1 cellular context compared by ENCODE assay signal in the genomic region with DNA sequence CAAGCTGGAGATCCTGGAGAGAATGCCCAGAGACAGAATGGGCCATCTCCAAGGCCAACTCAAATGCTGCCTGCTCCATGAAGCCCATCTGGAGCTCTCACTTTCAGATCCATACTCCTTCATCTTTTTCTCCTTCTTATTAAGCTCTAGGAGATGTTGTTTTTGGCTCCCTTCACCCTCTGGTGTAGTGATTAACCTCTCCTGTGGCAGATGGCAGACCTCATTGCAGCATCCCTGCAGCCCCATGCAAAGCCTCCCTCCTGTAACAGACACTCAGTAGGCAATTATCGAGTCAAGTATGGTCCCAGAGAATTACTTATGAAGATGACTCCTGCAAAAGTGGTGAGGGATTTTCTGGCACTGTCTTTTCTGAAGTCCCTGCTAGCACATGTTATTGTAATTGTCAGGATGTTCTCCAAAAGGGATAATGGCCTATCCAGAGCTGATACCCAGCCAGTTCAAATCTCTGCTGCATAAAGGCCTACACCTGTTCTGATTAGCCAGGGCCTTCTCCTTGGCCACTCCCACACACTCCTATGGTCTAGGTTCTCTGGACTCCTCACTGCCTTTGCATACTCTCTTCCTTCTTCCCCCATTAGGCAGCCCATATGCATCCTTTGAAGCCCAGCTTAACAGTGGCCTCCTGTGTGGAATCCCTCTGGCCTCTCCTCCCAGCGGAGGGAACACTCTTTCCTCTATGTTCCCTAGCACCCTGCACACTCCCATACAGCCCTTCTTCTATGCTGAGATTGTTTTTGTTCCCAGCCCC.
TF ChIP-seq lines count a peak whose summit lies in the region.

No MANE protein-coding gene starts in this region.

TF ChIP-seq in GM23338, 12 proteins besides CTCF, POLR2A, EP300 and RAD21 (continued from another document):
- TF ChIP-seq, protein P1, sequence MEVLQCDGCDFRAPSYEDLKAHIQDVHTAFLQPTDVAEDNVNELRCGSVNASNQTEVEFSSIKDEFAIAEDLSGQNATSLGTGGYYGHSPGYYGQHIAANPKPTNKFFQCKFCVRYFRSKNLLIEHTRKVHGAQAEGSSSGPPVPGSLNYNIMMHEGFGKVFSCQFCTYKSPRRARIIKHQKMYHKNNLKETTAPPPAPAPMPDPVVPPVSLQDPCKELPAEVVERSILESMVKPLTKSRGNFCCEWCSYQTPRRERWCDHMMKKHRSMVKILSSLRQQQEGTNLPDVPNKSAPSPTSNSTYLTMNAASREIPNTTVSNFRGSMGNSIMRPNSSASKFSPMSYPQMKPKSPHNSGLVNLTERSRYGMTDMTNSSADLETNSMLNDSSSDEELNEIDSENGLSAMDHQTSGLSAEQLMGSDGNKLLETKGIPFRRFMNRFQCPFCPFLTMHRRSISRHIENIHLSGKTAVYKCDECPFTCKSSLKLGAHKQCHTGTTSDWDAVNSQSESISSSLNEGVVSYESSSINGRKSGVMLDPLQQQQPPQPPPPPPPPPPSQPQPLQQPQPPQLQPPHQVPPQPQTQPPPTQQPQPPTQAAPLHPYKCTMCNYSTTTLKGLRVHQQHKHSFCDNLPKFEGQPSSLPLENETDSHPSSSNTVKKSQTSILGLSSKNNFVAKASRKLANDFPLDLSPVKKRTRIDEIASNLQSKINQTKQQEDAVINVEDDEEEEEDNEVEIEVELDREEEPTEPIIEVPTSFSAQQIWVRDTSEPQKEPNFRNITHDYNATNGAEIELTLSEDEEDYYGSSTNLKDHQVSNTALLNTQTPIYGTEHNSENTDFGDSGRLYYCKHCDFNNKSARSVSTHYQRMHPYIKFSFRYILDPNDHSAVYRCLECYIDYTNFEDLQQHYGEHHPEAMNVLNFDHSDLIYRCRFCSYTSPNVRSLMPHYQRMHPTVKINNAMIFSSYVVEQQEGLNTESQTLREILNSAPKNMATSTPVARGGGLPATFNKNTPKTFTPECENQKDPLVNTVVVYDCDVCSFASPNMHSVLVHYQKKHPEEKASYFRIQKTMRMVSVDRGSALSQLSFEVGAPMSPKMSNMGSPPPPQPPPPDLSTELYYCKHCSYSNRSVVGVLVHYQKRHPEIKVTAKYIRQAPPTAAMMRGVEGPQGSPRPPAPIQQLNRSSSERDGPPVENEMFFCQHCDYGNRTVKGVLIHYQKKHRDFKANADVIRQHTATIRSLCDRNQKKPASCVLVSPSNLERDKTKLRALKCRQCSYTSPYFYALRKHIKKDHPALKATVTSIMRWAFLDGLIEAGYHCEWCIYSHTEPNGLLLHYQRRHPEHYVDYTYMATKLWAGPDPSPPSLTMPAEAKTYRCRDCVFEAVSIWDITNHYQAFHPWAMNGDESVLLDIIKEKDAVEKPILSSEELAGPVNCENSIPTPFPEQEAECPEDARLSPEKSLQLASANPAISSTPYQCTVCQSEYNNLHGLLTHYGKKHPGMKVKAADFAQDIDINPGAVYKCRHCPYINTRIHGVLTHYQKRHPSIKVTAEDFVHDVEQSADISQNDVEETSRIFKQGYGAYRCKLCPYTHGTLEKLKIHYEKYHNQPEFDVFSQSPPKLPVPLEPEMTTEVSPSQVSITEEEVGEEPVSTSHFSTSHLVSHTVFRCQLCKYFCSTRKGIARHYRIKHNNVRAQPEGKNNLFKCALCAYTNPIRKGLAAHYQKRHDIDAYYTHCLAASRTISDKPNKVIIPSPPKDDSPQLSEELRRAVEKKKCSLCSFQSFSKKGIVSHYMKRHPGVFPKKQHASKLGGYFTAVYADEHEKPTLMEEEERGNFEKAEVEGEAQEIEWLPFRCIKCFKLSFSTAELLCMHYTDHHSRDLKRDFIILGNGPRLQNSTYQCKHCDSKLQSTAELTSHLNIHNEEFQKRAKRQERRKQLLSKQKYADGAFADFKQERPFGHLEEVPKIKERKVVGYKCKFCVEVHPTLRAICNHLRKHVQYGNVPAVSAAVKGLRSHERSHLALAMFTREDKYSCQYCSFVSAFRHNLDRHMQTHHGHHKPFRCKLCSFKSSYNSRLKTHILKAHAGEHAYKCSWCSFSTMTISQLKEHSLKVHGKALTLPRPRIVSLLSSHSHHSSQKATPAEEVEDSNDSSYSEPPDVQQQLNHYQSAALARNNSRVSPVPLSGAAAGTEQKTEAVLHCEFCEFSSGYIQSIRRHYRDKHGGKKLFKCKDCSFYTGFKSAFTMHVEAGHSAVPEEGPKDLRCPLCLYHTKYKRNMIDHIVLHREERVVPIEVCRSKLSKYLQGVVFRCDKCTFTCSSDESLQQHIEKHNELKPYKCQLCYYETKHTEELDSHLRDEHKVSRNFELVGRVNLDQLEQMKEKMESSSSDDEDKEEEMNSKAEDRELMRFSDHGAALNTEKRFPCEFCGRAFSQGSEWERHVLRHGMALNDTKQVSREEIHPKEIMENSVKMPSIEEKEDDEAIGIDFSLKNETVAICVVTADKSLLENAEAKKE (CRISPR knock-in tag; IDR thresholded peaks at IDR 0.05): peak; percentile 11; the same call in 1 of the 2 replicates
- no peak for TF ChIP-seq REST (IDR thresholded peaks at IDR 0.05; ENCODE audit: unreplicated experiment)
- TF ChIP-seq JUNB (IDR thresholded peaks at IDR 0.05; ENCODE audit: unreplicated experiment): no peak
